ENCODE assay signal across 14 cellular contexts in the genomic region with DNA sequence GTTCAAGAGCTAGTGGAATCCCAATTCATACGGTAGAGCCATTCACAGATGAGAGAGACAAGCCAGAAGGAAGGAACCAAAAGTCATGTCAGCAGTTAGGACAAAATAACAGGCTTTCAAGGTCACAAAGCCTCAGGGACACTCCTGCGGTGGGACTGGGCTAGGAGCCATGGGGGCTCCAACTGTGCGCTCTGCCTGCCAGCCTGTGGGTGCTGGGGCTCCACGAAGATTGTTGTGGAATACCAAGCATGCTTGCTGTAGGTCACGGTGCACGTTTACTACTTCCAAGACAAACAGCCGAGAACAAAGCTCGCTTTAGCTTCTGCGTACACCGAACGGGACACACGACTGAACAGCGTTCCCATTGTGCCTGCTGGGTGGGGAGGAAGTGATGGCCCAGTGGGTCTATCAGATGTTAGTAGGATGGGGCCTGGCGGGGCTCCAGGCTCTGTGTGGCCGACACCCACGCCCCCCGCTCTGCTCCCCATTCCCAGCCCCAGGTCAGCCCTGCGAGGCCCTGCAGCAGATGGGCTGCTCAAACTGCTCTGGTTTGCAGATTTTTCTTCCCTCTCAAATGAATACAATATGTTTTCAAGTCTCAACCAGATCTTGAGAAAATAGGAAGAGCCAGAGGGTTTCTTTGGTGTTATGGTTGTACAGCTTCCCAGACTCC.
DNase-seq lines count a peak whose midpoint lies in the region; ATAC-seq, FAIRE-seq and TF ChIP-seq lines count a peak whose summit lies in the region.
"Had no signal": no experiment of that assay in that cellular context is flagged by ENCODE, and none has a peak within 500 bp of the region (broad histone marks: within the 10 kb centered on the region; RNA-seq: fewer than 3 reads in every experiment).

No MANE protein-coding gene starts in this region.

- FAIRE-seq in small intestine (lab: Jason Lieb, UNC) (no peak), RCC 7860 (lab: Jason Lieb, UNC) (no peak)
- FAIRE-seq: H54 had no signal

- no peak overlapping the region for H3K4me3 ChIP-seq in colonic mucosa
- H3K4me3 ChIP-seq in small intestine (ENCODE audit: low read depth in 1 of 2, low read length in 2 of 2): no peak overlapping the region

- H3K27me3 ChIP-seq in colonic mucosa (no peaks in the 10 kb centered on the region), small intestine (ENCODE audit: control insufficient read depth in 2 of 2, insufficient read depth in 2 of 2, low read length in 2 of 2) (no peaks in the 10 kb centered on the region)

- intact Hi-C loops in colonic mucosa (cut with DNase I): no loop called here
- intact Hi-C loops in left colon (cut with DNase I, micrococcal nuclease): no loop called here

- 29 to 56% (median 36%) methylated on average over 18 of the region's 18 CpGs for WGBS in small intestine, 3 donors

- H3K27ac ChIP-seq in colonic mucosa (peak overlapping the region; percentile 3), small intestine (ENCODE audit: low read depth in 1 of 2, low read length in 1 of 2) (peak overlapping the region; percentile 17 to 79)
- H3K27ac ChIP-seq: epithelial cell of prostate had no signal

- peak; percentile 32 for DNase-seq in M059J (ENCODE audit: low read depth)
- no peak for DNase-seq in colonic mucosa
- peak in 1 of 2 donors; percentile 23 for DNase-seq in left colon
- DNase-seq in small intestine: peak; percentile 57
- DNase-seq in A172 (ENCODE audit: low spot score): no peak
- DNase-seq in RCC 7860 (ENCODE audit: low spot score): no peak
- no peak for DNase-seq in kidney tubule cell (ENCODE audit: low spot score)
- DNase-seq in cerebellar nuclear complex (lab: John Stamatoyannopoulos, UW): no peak
- DNase-seq: activated CD4-positive, alpha-beta memory T cell treated with anti-CD3 and anti-CD28 coated beads for 36 hours; activated naive CD8-positive, alpha-beta T cell treated with anti-CD3 and anti-CD28 coated beads, Interleukin-2, amount 10 ng/mL, durations not matched to agents 7 days and 5 days; MM.1S; NCI-H510A treated with DMSO at 0.1 percent for 48 hours had no signal

- no peaks in the 10 kb centered on the region for H3K9me3 ChIP-seq in colonic mucosa
- H3K9me3 ChIP-seq in small intestine (ENCODE audit: control insufficient read depth, low read depth): no peaks in the 10 kb centered on the region

- H3K9ac ChIP-seq in colonic mucosa (ENCODE audit: low read depth in 2 of 2, low read length in 2 of 2): peak overlapping the region in 1 of 2 donors; percentile 52

- H3K4me1 ChIP-seq in colonic mucosa (peaks cover 4% of the 10 kb centered on the region), small intestine (ENCODE audit: control insufficient read depth in 2 of 2, insufficient read depth in 1 of 2, low read depth in 1 of 2, low read length in 1 of 2) (peaks cover 0 to 11% of the 10 kb centered on the region in 2 donors)

- TF ChIP-seq CTCF in colonic mucosa (IDR thresholded peaks at IDR 0.05): no peak

- no peaks in the 10 kb centered on the region for H3K36me3 ChIP-seq in colonic mucosa
- peaks cover 0 to 2% of the 10 kb centered on the region in 2 donors for H3K36me3 ChIP-seq in small intestine (ENCODE audit: control insufficient read depth in 2 of 2, insufficient read depth in 2 of 2, low read length in 2 of 2)

- ATAC-seq in left colon: peak; percentile 33

Comparison
In these comparisons a context has a peak if more than half of its experiments do, and no peak if none do; other contexts are left out.
1. DNase-seq: peak in M059J (single experiment) and small intestine (single experiment); none in colonic mucosa (single experiment), A172 (single experiment), RCC 7860 (single experiment), kidney tubule cell (single experiment) and cerebellar nuclear complex (0 of 2).